In the genomic region with DNA sequence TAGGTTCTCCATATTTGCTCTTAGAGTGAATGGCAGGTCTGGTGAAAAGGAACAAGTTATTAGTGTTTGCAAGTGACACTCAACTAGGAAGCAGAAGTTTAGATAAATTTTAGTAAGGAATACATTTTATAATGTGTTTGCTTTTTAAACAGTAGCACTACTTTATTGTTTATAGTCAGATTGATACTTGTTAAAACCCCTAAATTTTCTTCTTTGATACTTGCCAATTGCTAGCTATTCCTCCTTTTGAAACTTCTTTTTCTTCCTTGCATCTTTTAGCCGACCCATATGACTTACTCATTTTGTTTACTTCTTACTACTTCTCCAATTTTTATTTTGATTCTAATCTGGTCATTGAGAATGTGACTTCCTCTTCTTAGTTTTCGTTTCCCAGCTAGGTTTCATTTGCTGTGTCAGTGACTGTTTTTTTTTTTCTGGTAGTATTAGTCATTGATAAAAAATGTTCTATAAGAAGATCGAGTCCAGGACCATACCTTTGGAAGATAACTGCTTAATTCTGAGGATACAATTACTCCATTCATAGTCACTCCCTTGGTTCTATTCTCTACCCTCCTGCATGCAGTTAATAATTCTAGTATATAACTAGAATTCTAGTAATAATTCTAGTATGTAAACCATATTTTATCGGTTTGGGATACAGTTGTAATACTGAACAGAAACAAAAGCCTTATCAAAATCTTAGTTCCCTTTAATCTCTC, we compare ENCODE assay signal across 8 cellular contexts. TPM values are rescaled to one million over a fixed set of nuclear protein-coding genes. Genes with fewer than 3 reads are reported as not detected.
DNase-seq lines count a peak whose midpoint lies in the region; TF ChIP-seq lines count a peak whose summit lies in the region.

No MANE protein-coding gene starts in this region.

- WGBS in smooth muscle cell (ENCODE audit: low lambda C conversion rate) = 72% methylated on average over 4 of the region's 4 CpGs

- peak overlapping the region; percentile 27 for H3K4me3 Mint-ChIP-seq in activated T-helper 2 cell treated with anti-CD3 and anti-CD28 coated beads, Interferon-gamma antibody, Interleukin-2, Interleukin-4, amounts not matched to agents 10 μg/mL and 5 μg/mL and 100 μg/mL, durations not matched to agents 14 hours and 24 hours and 36 hours (ENCODE audit: low read depth)
- H3K4me3 Mint-ChIP-seq in nephron = peak overlapping the region; percentile 64 to 100 (median 69)

- H3K9me3 ChIP-seq in left ventricle myocardium inferior (replicated peaks) (no peaks in the 10 kb centered on the region), smooth muscle cell (replicated peaks; ENCODE audit: low read depth) (no peaks in the 10 kb centered on the region)

- H3K27me3 ChIP-seq in left ventricle myocardium inferior (ENCODE audit: low read depth) (no peaks in the 10 kb centered on the region), smooth muscle cell (ENCODE audit: low read depth) (no peaks in the 10 kb centered on the region)

- H3F3A ChIP-seq in smooth muscle cell (ENCODE audit: low read depth) = peaks cover 3% of the 10 kb centered on the region

- H3K79me2 ChIP-seq in smooth muscle cell (ENCODE audit: low read depth) = peaks cover 13% of the 10 kb centered on the region

- H3K9me3 Mint-ChIP-seq in activated T-helper 2 cell treated with anti-CD3 and anti-CD28 coated beads, Interferon-gamma antibody, Interleukin-2, Interleukin-4, amounts not matched to agents 10 μg/mL and 5 μg/mL and 100 μg/mL, durations not matched to agents 14 hours and 24 hours and 36 hours = no peaks in the 10 kb centered on the region
- H3K9me3 Mint-ChIP-seq in nephron = no peaks in the 10 kb centered on the region

- H3K36me3 ChIP-seq in left ventricle myocardium inferior (no peaks in the 10 kb centered on the region), smooth muscle cell (ENCODE audit: low read depth) (no peaks in the 10 kb centered on the region)

- no peak for DNase-seq in left ventricle myocardium inferior
- no peak for DNase-seq in cardiac septum (ENCODE audit: low spot score)
- peak; percentile 83 for DNase-seq in HT1080 (ENCODE audit: low read depth)
- no peak for DNase-seq in activated T-helper 2 cell treated with anti-CD3 and anti-CD28 coated beads, Interferon-gamma antibody, Interleukin-2, Interleukin-4, amounts not matched to agents 10 μg/mL and 5 μg/mL and 100 μg/mL, durations not matched to agents 14 hours and 24 hours and 36 hours (ENCODE audit: low spot score)
- no peak for DNase-seq in smooth muscle cell (lab: John Stamatoyannopoulos, UW; ENCODE audit: unreplicated experiment)
- DNase-seq in NCI-H1436 (lab: John Stamatoyannopoulos, UW) = no peak
- no peak for DNase-seq in activated effector memory CD4-positive, alpha-beta T cell treated with anti-CD3 and anti-CD28 coated beads, Interleukin-2, amount 50 U/mL, for 16 hours

- H3K4me1 Mint-ChIP-seq in activated T-helper 2 cell treated with anti-CD3 and anti-CD28 coated beads, Interferon-gamma antibody, Interleukin-2, Interleukin-4, amounts not matched to agents 10 μg/mL and 5 μg/mL and 100 μg/mL, durations not matched to agents 14 hours and 24 hours and 36 hours (ENCODE audit: low read depth) = peaks cover 41% of the 10 kb centered on the region
- peaks cover 22% of the 10 kb centered on the region for H3K4me1 Mint-ChIP-seq in nephron

- H3K4me2 ChIP-seq in smooth muscle cell = no peak overlapping the region

- H3K27ac ChIP-seq in left ventricle myocardium inferior (replicated peaks) = peak overlapping the region; percentile 99
- no peak overlapping the region for H3K27ac ChIP-seq in smooth muscle cell (ENCODE audit: low read depth)

- H4K20me1 ChIP-seq in smooth muscle cell (ENCODE audit: low read depth) = peaks cover 13% of the 10 kb centered on the region

- peaks cover 13% of the 10 kb centered on the region for H3K27me3 Mint-ChIP-seq in activated T-helper 2 cell treated with anti-CD3 and anti-CD28 coated beads, Interferon-gamma antibody, Interleukin-2, Interleukin-4, amounts not matched to agents 10 μg/mL and 5 μg/mL and 100 μg/mL, durations not matched to agents 14 hours and 24 hours and 36 hours (ENCODE audit: low read depth)
- H3K27me3 Mint-ChIP-seq in nephron (ENCODE audit: low read depth) = peaks cover 33% of the 10 kb centered on the region

- H3K4me1 ChIP-seq in left ventricle myocardium inferior (peaks cover 53% of the 10 kb centered on the region), smooth muscle cell (ENCODE audit: low read depth) (peaks cover 13% of the 10 kb centered on the region)

- no peak overlapping the region for H2AFZ ChIP-seq in smooth muscle cell (ENCODE audit: low read depth)

- intact Hi-C loops in left ventricle myocardium inferior (cut with micrococcal nuclease) = loop anchor here (5.0 kb wide), 1 partner anchor 65 kb away; no protein-coding TSS in a partner anchor
- intact Hi-C loops in cardiac septum (cut with DNase I) = loop anchor here (10.0 kb wide), 1 partner anchor 232 kb away; a partner anchor contains a TSS
- intact Hi-C loops in activated T-helper 2 cell treated with anti-CD3 and anti-CD28 coated beads, Interferon-gamma antibody, Interleukin-2, Interleukin-4, amounts not matched to agents 10 μg/mL and 5 μg/mL and 100 μg/mL, durations not matched to agents 14 hours and 24 hours and 36 hours (cut with micrococcal nuclease) = loop anchor here (2.0 to 10.0 kb wide), 5 partner anchors 100 to 1678 kb away; a partner anchor contains a TSS

- peaks cover 12% of the 10 kb centered on the region for H3K36me3 Mint-ChIP-seq in activated T-helper 2 cell treated with anti-CD3 and anti-CD28 coated beads, Interferon-gamma antibody, Interleukin-2, Interleukin-4, amounts not matched to agents 10 μg/mL and 5 μg/mL and 100 μg/mL, durations not matched to agents 14 hours and 24 hours and 36 hours (ENCODE audit: low read depth)
- H3K36me3 Mint-ChIP-seq in nephron (ENCODE audit: low read depth) = peaks cover 4% of the 10 kb centered on the region

- H3K27ac Mint-ChIP-seq in activated T-helper 2 cell treated with anti-CD3 and anti-CD28 coated beads, Interferon-gamma antibody, Interleukin-2, Interleukin-4, amounts not matched to agents 10 μg/mL and 5 μg/mL and 100 μg/mL, durations not matched to agents 14 hours and 24 hours and 36 hours = peak overlapping the region; percentile 1
- peak overlapping the region in 1 of 3 experiments; percentile 96 for H3K27ac Mint-ChIP-seq in nephron

- TF ChIP-seq CTCF in left ventricle myocardium inferior (IDR thresholded peaks at IDR 0.05; ENCODE audit: borderline replicate concordance) (no peak), nephron (IDR thresholded peaks at IDR 0.05; ENCODE audit: unreplicated experiment in 3 of 3) (no peak), smooth muscle cell (IDR thresholded peaks at IDR 0.05; ENCODE audit: borderline replicate concordance, insufficient read depth, poor library complexity, severe bottlenecking) (no peak)

- no peak overlapping the region for H3K9ac ChIP-seq in smooth muscle cell (ENCODE audit: low read depth)

- peak overlapping the region; percentile 91 for H3K4me3 ChIP-seq in left ventricle myocardium inferior
- no peak overlapping the region for H3K4me3 ChIP-seq in smooth muscle cell

RNA-seq across cellular contexts. Expression of a gene that starts 2.7 kb away (rescaled TPM):
- total RNA-seq in left ventricle myocardium inferior = 35.0 TPM
- 75.9 TPM for total RNA-seq in cardiac septum
- total RNA-seq in HT1080 (2014; rRNA removed; shearing (Covaris generic)) = 7.4 and 8.2 TPM in 2 replicates
- polyA plus RNA-seq in HT1080 (2015; cell fraction: cytosol; rRNA removed) = 3.8 and 6.1 TPM in 2 replicates
- polyA plus RNA-seq in HT1080 (2015; cell fraction: nucleus; rRNA removed) = 27.2 and 29.9 TPM in 2 replicates
- total RNA-seq in activated T-helper 2 cell treated with anti-CD3 and anti-CD28 coated beads, Interferon-gamma antibody, Interleukin-2, Interleukin-4, amounts not matched to agents 10 μg/mL and 5 μg/mL and 100 μg/mL, durations not matched to agents 14 hours and 24 hours and 36 hours = 28.2 and 29.8 TPM in 2 replicates
- total RNA-seq in smooth muscle cell = 30.2 and 33.4 TPM in 2 replicates
- 3.6 and 6.6 TPM in 2 replicates for polyA plus RNA-seq in smooth muscle cell
